1 cellular context compared by ENCODE assay signal in genomic region chr17:78883090-78883532, GRCh38.
TF ChIP-seq lines count a peak whose summit lies in the region.

No MANE protein-coding gene starts in this region.

TF ChIP-seq in H1, 55 proteins besides CTCF, POLR2A, EP300 and RAD21:
- no peak for TF ChIP-seq TCF12 (IDR thresholded peaks at IDR 0.05; ENCODE audit: low read depth, low read length)
- no peak for TF ChIP-seq BRCA1 (IDR thresholded peaks at IDR 0.05; ENCODE audit: low read depth, low read length)
- no peak for TF ChIP-seq TAF1 (IDR thresholded peaks at IDR 0.05; ENCODE audit: low read depth, low read length)
- TF ChIP-seq EZH2 (IDR thresholded peaks at IDR 0.05; ENCODE audit: low read depth, low read length, severe bottlenecking), result no peak
- TF ChIP-seq, protein P1, sequence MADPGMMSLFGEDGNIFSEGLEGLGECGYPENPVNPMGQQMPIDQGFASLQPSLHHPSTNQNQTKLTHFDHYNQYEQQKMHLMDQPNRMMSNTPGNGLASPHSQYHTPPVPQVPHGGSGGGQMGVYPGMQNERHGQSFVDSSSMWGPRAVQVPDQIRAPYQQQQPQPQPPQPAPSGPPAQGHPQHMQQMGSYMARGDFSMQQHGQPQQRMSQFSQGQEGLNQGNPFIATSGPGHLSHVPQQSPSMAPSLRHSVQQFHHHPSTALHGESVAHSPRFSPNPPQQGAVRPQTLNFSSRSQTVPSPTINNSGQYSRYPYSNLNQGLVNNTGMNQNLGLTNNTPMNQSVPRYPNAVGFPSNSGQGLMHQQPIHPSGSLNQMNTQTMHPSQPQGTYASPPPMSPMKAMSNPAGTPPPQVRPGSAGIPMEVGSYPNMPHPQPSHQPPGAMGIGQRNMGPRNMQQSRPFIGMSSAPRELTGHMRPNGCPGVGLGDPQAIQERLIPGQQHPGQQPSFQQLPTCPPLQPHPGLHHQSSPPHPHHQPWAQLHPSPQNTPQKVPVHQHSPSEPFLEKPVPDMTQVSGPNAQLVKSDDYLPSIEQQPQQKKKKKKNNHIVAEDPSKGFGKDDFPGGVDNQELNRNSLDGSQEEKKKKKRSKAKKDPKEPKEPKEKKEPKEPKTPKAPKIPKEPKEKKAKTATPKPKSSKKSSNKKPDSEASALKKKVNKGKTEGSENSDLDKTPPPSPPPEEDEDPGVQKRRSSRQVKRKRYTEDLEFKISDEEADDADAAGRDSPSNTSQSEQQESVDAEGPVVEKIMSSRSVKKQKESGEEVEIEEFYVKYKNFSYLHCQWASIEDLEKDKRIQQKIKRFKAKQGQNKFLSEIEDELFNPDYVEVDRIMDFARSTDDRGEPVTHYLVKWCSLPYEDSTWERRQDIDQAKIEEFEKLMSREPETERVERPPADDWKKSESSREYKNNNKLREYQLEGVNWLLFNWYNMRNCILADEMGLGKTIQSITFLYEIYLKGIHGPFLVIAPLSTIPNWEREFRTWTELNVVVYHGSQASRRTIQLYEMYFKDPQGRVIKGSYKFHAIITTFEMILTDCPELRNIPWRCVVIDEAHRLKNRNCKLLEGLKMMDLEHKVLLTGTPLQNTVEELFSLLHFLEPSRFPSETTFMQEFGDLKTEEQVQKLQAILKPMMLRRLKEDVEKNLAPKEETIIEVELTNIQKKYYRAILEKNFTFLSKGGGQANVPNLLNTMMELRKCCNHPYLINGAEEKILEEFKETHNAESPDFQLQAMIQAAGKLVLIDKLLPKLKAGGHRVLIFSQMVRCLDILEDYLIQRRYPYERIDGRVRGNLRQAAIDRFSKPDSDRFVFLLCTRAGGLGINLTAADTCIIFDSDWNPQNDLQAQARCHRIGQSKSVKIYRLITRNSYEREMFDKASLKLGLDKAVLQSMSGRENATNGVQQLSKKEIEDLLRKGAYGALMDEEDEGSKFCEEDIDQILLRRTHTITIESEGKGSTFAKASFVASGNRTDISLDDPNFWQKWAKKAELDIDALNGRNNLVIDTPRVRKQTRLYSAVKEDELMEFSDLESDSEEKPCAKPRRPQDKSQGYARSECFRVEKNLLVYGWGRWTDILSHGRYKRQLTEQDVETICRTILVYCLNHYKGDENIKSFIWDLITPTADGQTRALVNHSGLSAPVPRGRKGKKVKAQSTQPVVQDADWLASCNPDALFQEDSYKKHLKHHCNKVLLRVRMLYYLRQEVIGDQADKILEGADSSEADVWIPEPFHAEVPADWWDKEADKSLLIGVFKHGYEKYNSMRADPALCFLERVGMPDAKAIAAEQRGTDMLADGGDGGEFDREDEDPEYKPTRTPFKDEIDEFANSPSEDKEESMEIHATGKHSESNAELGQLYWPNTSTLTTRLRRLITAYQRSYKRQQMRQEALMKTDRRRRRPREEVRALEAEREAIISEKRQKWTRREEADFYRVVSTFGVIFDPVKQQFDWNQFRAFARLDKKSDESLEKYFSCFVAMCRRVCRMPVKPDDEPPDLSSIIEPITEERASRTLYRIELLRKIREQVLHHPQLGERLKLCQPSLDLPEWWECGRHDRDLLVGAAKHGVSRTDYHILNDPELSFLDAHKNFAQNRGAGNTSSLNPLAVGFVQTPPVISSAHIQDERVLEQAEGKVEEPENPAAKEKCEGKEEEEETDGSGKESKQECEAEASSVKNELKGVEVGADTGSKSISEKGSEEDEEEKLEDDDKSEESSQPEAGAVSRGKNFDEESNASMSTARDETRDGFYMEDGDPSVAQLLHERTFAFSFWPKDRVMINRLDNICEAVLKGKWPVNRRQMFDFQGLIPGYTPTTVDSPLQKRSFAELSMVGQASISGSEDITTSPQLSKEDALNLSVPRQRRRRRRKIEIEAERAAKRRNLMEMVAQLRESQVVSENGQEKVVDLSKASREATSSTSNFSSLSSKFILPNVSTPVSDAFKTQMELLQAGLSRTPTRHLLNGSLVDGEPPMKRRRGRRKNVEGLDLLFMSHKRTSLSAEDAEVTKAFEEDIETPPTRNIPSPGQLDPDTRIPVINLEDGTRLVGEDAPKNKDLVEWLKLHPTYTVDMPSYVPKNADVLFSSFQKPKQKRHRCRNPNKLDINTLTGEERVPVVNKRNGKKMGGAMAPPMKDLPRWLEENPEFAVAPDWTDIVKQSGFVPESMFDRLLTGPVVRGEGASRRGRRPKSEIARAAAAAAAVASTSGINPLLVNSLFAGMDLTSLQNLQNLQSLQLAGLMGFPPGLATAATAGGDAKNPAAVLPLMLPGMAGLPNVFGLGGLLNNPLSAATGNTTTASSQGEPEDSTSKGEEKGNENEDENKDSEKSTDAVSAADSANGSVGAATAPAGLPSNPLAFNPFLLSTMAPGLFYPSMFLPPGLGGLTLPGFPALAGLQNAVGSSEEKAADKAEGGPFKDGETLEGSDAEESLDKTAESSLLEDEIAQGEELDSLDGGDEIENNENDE (IDR thresholded peaks at IDR 0.05; ENCODE audit: insufficient replicate concordance, low read length), result no peak
- no peak for TF ChIP-seq TEAD4 (IDR thresholded peaks at IDR 0.05; ENCODE audit: low read depth, low read length)
- TF ChIP-seq HDAC6 (IDR thresholded peaks at IDR 0.05; ENCODE audit: low read depth, low read length), result no peak
- TF ChIP-seq MAX (IDR thresholded peaks at IDR 0.05), result no peak
- no peak for TF ChIP-seq GTF2F1 (IDR thresholded peaks at IDR 0.05; ENCODE audit: borderline replicate concordance, low read depth, low read length)
- TF ChIP-seq E2F6 (IDR thresholded peaks at IDR 0.05), result no peak
- TF ChIP-seq CREB1 (IDR thresholded peaks at IDR 0.05), result no peak
